In genomic region chr6:40350193-40350941, GRCh38 we compare ENCODE assay signal across 1 cellular context.
TF ChIP-seq lines count a peak whose summit lies in the region.

No MANE protein-coding gene starts in this region.

TF ChIP-seq in HepG2, 621 proteins besides CTCF, POLR2A, EP300 and RAD21:
- TF ChIP-seq ZNF678 (CRISPR knock-in tag; IDR thresholded peaks at IDR 0.05): no peak
- peak; percentile 19; the same call in 1 of the 2 replicates for TF ChIP-seq FOXA1 (IDR thresholded peaks at IDR 0.05)
- TF ChIP-seq FOXA1 (CRISPR knock-in tag; IDR thresholded peaks at IDR 0.05): no peak
- peak; percentile 92; the same call in 1 of the 2 replicates for TF ChIP-seq ZNF207 (IDR thresholded peaks at IDR 0.05; ENCODE audit: borderline replicate concordance)
- no peak for TF ChIP-seq ZNF776 (CRISPR knock-in tag; IDR thresholded peaks at IDR 0.05)
- peak; percentile 21; the same call in 1 of the 2 replicates for TF ChIP-seq SOX6 (IDR thresholded peaks at IDR 0.05)
- no peak for TF ChIP-seq SOX6 (CRISPR knock-in tag; IDR thresholded peaks at IDR 0.05)
- TF ChIP-seq NONO (IDR thresholded peaks at IDR 0.05): peak; percentile 79
- TF ChIP-seq NONO (CRISPR knock-in tag; conservative IDR thresholded peaks at IDR 0.05): no peak
- TF ChIP-seq ZNF646 (CRISPR knock-in tag; IDR thresholded peaks at IDR 0.05): peak; percentile 59; the same call in 1 of the 2 replicates
- peak; percentile 59; the same call in 1 of the 2 replicates for TF ChIP-seq CREB1 (IDR thresholded peaks at IDR 0.05)
- TF ChIP-seq CREB1 (CRISPR knock-in tag; IDR thresholded peaks at IDR 0.05): no peak
- 0 out of 2 replicates have a peak, but pooled peaks have one; percentile 14 for TF ChIP-seq IKZF1 (IDR thresholded peaks at IDR 0.05)
- peak; percentile 8 for TF ChIP-seq PHB2 (IDR thresholded peaks at IDR 0.05; ENCODE audit: partially characterized antibody)
- peak; percentile 62; the same call in 1 of the 2 replicates for TF ChIP-seq MNT (IDR thresholded peaks at IDR 0.05)
- TF ChIP-seq ZZZ3 (CRISPR knock-in tag; IDR thresholded peaks at IDR 0.05; ENCODE audit: borderline replicate concordance): peak; percentile 57; the same call in 1 of the 2 replicates
- 0 out of 2 replicates have a peak, but pooled peaks have one; percentile 15 for TF ChIP-seq SP1 (IDR thresholded peaks at IDR 0.05)
- no peak for TF ChIP-seq SP1 (CRISPR knock-in tag; IDR thresholded peaks at IDR 0.05)
- TF ChIP-seq ATM (IDR thresholded peaks at IDR 0.05; ENCODE audit: borderline replicate concordance): peak; percentile 54; the same call in 1 of the 2 replicates
- no peak for TF ChIP-seq EEA1 (CRISPR knock-in tag; IDR thresholded peaks at IDR 0.05; ENCODE audit: borderline replicate concordance)
- TF ChIP-seq SP5 (CRISPR knock-in tag; IDR thresholded peaks at IDR 0.05; ENCODE audit: borderline replicate concordance, low read depth): no peak
- no peak for TF ChIP-seq HNRNPL (IDR thresholded peaks at IDR 0.05; ENCODE audit: low read depth, low read length)
- TF ChIP-seq YY1 (IDR thresholded peaks at IDR 0.05; ENCODE audit: insufficient read depth, insufficient replicate concordance, low read depth, low read length): no peak
- no peak for TF ChIP-seq ZNF496 (CRISPR knock-in tag; IDR thresholded peaks at IDR 0.05; ENCODE audit: insufficient replicate concordance)
- TF ChIP-seq TRIM22 (IDR thresholded peaks at IDR 0.05): peak; percentile 43; the same call in 1 of the 2 replicates
- TF ChIP-seq ATF7 (IDR thresholded peaks at IDR 0.05): 0 out of 2 replicates have a peak, but pooled peaks have one; percentile 14
- no peak for TF ChIP-seq ATF7 (CRISPR knock-in tag; IDR thresholded peaks at IDR 0.05)
- no peak for TF ChIP-seq MTA1 (CRISPR knock-in tag; IDR thresholded peaks at IDR 0.05; ENCODE audit: borderline replicate concordance)
- TF ChIP-seq TCF7L2 (IDR thresholded peaks at IDR 0.05; ENCODE audit: low read depth, low read length): no peak
TF ChIP-seq in HepG2: peak in this region for 14.
